Comparison of ENCODE assay signal across 1 cellular context in genomic region chr2:102356741-102357140, GRCh38.
TF ChIP-seq lines count a peak whose summit lies in the region.

No MANE protein-coding gene starts in this region.

TF ChIP-seq in IMR-90, 13 proteins besides CTCF, POLR2A, EP300 and RAD21:
- TF ChIP-seq SMC3 (IDR thresholded peaks at IDR 0.05; ENCODE audit: low read depth, low read length), result no peak
- no peak for TF ChIP-seq NFE2L2 (IDR thresholded peaks at IDR 0.05; ENCODE audit: low read depth, low read length)
- no peak for TF ChIP-seq RFX5 (IDR thresholded peaks at IDR 0.05; ENCODE audit: low read depth, low read length)
- no peak for TF ChIP-seq USF2 (IDR thresholded peaks at IDR 0.05; ENCODE audit: low read depth, low read length)
- no peak for TF ChIP-seq MXI1 (IDR thresholded peaks at IDR 0.05; ENCODE audit: borderline replicate concordance, low read depth, low read length)
- no peak for TF ChIP-seq ELK1 (IDR thresholded peaks at IDR 0.05; ENCODE audit: borderline replicate concordance, low read depth, low read length)
- no peak for TF ChIP-seq BHLHE40 (IDR thresholded peaks at IDR 0.05; ENCODE audit: low read depth, low read length)
- no peak for TF ChIP-seq FOS (IDR thresholded peaks at IDR 0.05; ENCODE audit: low read depth, low read length)
- TF ChIP-seq MAFK (IDR thresholded peaks at IDR 0.05; ENCODE audit: low read depth, low read length), result no peak
- TF ChIP-seq CEBPB (IDR thresholded peaks at IDR 0.05; ENCODE audit: low read depth, low read length), result no peak
- TF ChIP-seq CHD1 (IDR thresholded peaks at IDR 0.05; ENCODE audit: low read depth, low read length), result no peak
- TF ChIP-seq RCOR1 (IDR thresholded peaks at IDR 0.05; ENCODE audit: insufficient replicate concordance, low read length), result no peak
- no peak for TF ChIP-seq MAZ (IDR thresholded peaks at IDR 0.05; ENCODE audit: borderline replicate concordance, low read depth, low read length)
TF ChIP-seq in IMR-90: peak in this region for 0.
